ENCODE assay signal across 16 cellular contexts in the genomic region with DNA sequence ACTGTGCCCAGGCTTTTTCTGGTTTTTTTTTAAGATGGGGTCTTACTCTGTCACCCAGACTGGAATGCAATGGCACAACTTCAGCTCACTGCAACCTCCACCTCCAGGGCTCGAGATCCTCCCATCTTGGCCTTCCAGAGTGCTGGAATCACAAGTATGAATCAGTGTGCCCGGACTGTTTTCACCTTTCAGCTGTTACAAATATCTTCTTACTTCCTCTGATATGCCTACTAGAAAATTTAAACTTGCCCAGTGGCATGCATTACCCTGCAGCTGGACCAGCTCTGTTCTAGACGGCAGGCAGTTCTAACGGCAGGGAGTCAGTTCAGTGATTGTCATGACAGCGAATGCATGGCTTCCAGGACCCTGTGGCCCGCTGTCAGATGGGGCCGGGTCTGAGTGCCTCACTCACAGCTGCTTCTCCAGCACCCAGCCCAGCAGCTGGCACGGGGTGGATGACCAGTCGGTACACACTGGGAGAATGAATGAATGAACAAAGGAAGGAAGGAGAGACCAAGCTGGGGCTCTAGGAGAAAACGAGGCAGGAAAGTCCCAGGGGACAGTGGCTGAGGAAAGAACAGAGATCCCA. TPM values are rescaled to one million over a fixed set of nuclear protein-coding genes. Genes with fewer than 3 reads are reported as not detected.
DNase-seq lines count a peak whose midpoint lies in the region; ATAC-seq and TF ChIP-seq lines count a peak whose summit lies in the region.
"Had no signal": no experiment of that assay in that cellular context is flagged by ENCODE, and none has a peak within 500 bp of the region (broad histone marks: within the 10 kb centered on the region; RNA-seq: fewer than 3 reads in every experiment).

No MANE protein-coding gene starts in this region.

- H3K4me3 ChIP-seq in lower lobe of right lung: no peak overlapping the region
- H3K4me3 ChIP-seq in upper lobe of left lung: no peak overlapping the region
- no peak overlapping the region for H3K4me3 ChIP-seq in gastrocnemius medialis
- H3K4me3 ChIP-seq: HAP-1, left ventricle myocardium inferior had no signal

- intact Hi-C loops in lower lobe of right lung (cut with DNase I) (no loop called here), gastrocnemius medialis (cut with DNase I; ENCODE audit: low total_unique reads) (no loop called here)

- peak overlapping the region; percentile 21 for H3K27ac Mint-ChIP-seq in activated naive CD8-positive, alpha-beta T cell treated with anti-CD3 and anti-CD28 coated beads, Interleukin-2, amount 10 ng/mL, durations not matched to agents 7 days and 5 days
- H3K27ac Mint-ChIP-seq in activated naive CD8-positive, alpha-beta T cell treated with anti-CD3 and anti-CD28 coated beads for 36 hours: no peak overlapping the region
- peak overlapping the region; percentile 49 for H3K27ac Mint-ChIP-seq in T-helper 17 cell

- 65 to 70% methylated on average over 10 of the region's 10 CpGs for WGBS in upper lobe of left lung, 2 donors

- peaks cover 16% of the 10 kb centered on the region for H3K4me1 Mint-ChIP-seq in activated naive CD8-positive, alpha-beta T cell treated with anti-CD3 and anti-CD28 coated beads, Interleukin-2, amount 10 ng/mL, durations not matched to agents 7 days and 5 days
- peaks cover 37% of the 10 kb centered on the region for H3K4me1 Mint-ChIP-seq in activated naive CD8-positive, alpha-beta T cell treated with anti-CD3 and anti-CD28 coated beads for 36 hours
- H3K4me1 Mint-ChIP-seq in T-helper 17 cell: peaks cover 17% of the 10 kb centered on the region

- no peak for TF ChIP-seq EP300 in upper lobe of left lung (IDR thresholded peaks at IDR 0.05)

- H3K36me3 Mint-ChIP-seq in activated naive CD8-positive, alpha-beta T cell treated with anti-CD3 and anti-CD28 coated beads, Interleukin-2, amount 10 ng/mL, durations not matched to agents 7 days and 5 days: no peaks in the 10 kb centered on the region
- no peaks in the 10 kb centered on the region for H3K36me3 Mint-ChIP-seq in activated naive CD8-positive, alpha-beta T cell treated with anti-CD3 and anti-CD28 coated beads for 36 hours
- no peaks in the 10 kb centered on the region for H3K36me3 Mint-ChIP-seq in T-helper 17 cell (ENCODE audit: low read depth)

- H3K9me3 ChIP-seq in T-helper 17 cell (ENCODE audit: control insufficient read depth, low read length, poor library complexity, severe bottlenecking): no peaks in the 10 kb centered on the region
- no peaks in the 10 kb centered on the region for H3K9me3 ChIP-seq in lower lobe of right lung
- no peaks in the 10 kb centered on the region for H3K9me3 ChIP-seq in upper lobe of left lung
- H3K9me3 ChIP-seq in gastrocnemius medialis: no peaks in the 10 kb centered on the region
- H3K9me3 ChIP-seq: HAP-1, left ventricle myocardium inferior had no signal

- in situ Hi-C loops in gastrocnemius medialis (cut with MboI; ENCODE audit: low sequenced_read_pairs in 4 of 4): no loop called here

- H3K4me1 ChIP-seq in lower lobe of right lung (peaks cover 50% of the 10 kb centered on the region), upper lobe of left lung (peaks cover 21 to 38% (median 29%) of the 10 kb centered on the region in 4 donors), gastrocnemius medialis (no peaks in the 10 kb centered on the region)

- H3K27me3 ChIP-seq in lower lobe of right lung (ENCODE audit: low read depth) (no peaks in the 10 kb centered on the region), upper lobe of left lung (no peaks in the 10 kb centered on the region), gastrocnemius medialis (no peaks in the 10 kb centered on the region)

- no peak for TF ChIP-seq POLR2A in upper lobe of left lung (IDR thresholded peaks at IDR 0.05)
- TF ChIP-seq POLR2A in gastrocnemius medialis (IDR thresholded peaks at IDR 0.05): no peak

- POLR2A ChIA-PET in activated naive CD8-positive, alpha-beta T cell treated with anti-CD3 and anti-CD28 coated beads, Interleukin-2, amount 10 ng/mL, durations not matched to agents 7 days and 5 days (lab: Charles Lee): interaction anchor here (0.6 kb wide), 1 partner anchor 101 kb away, joined by 3 read pairs; no protein-coding TSS in a partner anchor

- no peaks in the 10 kb centered on the region for H3K9me3 Mint-ChIP-seq in activated naive CD8-positive, alpha-beta T cell treated with anti-CD3 and anti-CD28 coated beads, Interleukin-2, amount 10 ng/mL, durations not matched to agents 7 days and 5 days
- no peaks in the 10 kb centered on the region for H3K9me3 Mint-ChIP-seq in activated naive CD8-positive, alpha-beta T cell treated with anti-CD3 and anti-CD28 coated beads for 36 hours

- peak overlapping the region; percentile 81 for H3K27ac ChIP-seq in lower lobe of right lung
- peak overlapping the region; percentile 24 to 87 (median 84) for H3K27ac ChIP-seq in upper lobe of left lung
- H3K27ac ChIP-seq in gastrocnemius medialis: no peak overlapping the region
- H3K27ac ChIP-seq: left ventricle myocardium inferior had no signal

- H3K36me3 ChIP-seq in lower lobe of right lung: no peaks in the 10 kb centered on the region
- H3K36me3 ChIP-seq in upper lobe of left lung: no peaks in the 10 kb centered on the region
- no peaks in the 10 kb centered on the region for H3K36me3 ChIP-seq in gastrocnemius medialis
- H3K36me3 ChIP-seq: HAP-1, left ventricle myocardium inferior had no signal

- no peak for DNase-seq in activated naive CD8-positive, alpha-beta T cell treated with anti-CD3 and anti-CD28 coated beads, Interleukin-2, amount 10 ng/mL, durations not matched to agents 7 days and 5 days
- no peak for DNase-seq in activated naive CD8-positive, alpha-beta T cell treated with anti-CD3 and anti-CD28 coated beads for 36 hours
- DNase-seq in T-helper 17 cell (no peak), lower lobe of right lung (no peak), upper lobe of left lung (no peak), cerebellar nuclear complex (lab: John Stamatoyannopoulos, UW) (no peak), gastrocnemius medialis (no peak), H4 (ENCODE audit: low spot score) (no peak)
- DNase-seq: activated T-cell treated with anti-CD3 and anti-CD28 coated beads, Interleukin-2, amount 50 U/mL, for 48 hours; hippocampal formation; left ventricle myocardium inferior; stimulated activated CD4-positive, alpha-beta T cell treated with anti-CD3 and anti-CD28 coated beads, Interleukin-4, amount 100 ng/mL, for 4 hours; T1000 had no signal

- TF ChIP-seq CTCF in lower lobe of right lung (IDR thresholded peaks at IDR 0.05) (no peak), upper lobe of left lung (IDR thresholded peaks at IDR 0.05) (no peak), gastrocnemius medialis (IDR thresholded peaks at IDR 0.05 in 4 of 5, conservative IDR thresholded peaks at IDR 0.05 in 1 of 5) (no peak)

- no peak overlapping the region for H3K4me3 Mint-ChIP-seq in activated naive CD8-positive, alpha-beta T cell treated with anti-CD3 and anti-CD28 coated beads, Interleukin-2, amount 10 ng/mL, durations not matched to agents 7 days and 5 days
- no peak overlapping the region for H3K4me3 Mint-ChIP-seq in activated naive CD8-positive, alpha-beta T cell treated with anti-CD3 and anti-CD28 coated beads for 36 hours
- H3K4me3 Mint-ChIP-seq in T-helper 17 cell: no peak overlapping the region

- no peak for ATAC-seq in activated naive CD8-positive, alpha-beta T cell treated with anti-CD3 and anti-CD28 coated beads, Interleukin-2, amount 10 ng/mL, durations not matched to agents 7 days and 5 days (ENCODE audit: low read depth)
- ATAC-seq in T-helper 17 cell (no peak), lower lobe of right lung (no peak), upper lobe of left lung (ENCODE audit: low FRiP score in 2 of 2) (no peak), gastrocnemius medialis (no peak)
- ATAC-seq: Panc1, sciatic nerve had no signal

- peaks cover 12% of the 10 kb centered on the region for H3K27me3 Mint-ChIP-seq in activated naive CD8-positive, alpha-beta T cell treated with anti-CD3 and anti-CD28 coated beads, Interleukin-2, amount 10 ng/mL, durations not matched to agents 7 days and 5 days
- no peaks in the 10 kb centered on the region for H3K27me3 Mint-ChIP-seq in activated naive CD8-positive, alpha-beta T cell treated with anti-CD3 and anti-CD28 coated beads for 36 hours
- no peaks in the 10 kb centered on the region for H3K27me3 Mint-ChIP-seq in T-helper 17 cell

RNA-seq across cellular contexts. Expression of a gene that starts 28.0 kb away (rescaled TPM):
- total RNA-seq in activated naive CD8-positive, alpha-beta T cell treated with anti-CD3 and anti-CD28 coated beads, Interleukin-2, amount 10 ng/mL, durations not matched to agents 7 days and 5 days: 100 to 1,000 TPM; 109 TPM
- total RNA-seq in activated naive CD8-positive, alpha-beta T cell treated with anti-CD3 and anti-CD28 coated beads for 36 hours: 100 to 1,000 TPM; 127 to 130 TPM
- total RNA-seq in T-helper 17 cell (100 to 1,000 TPM in 1 of 2 donors, 10 to 100 TPM in 1; 93.1 to 155 TPM), lower lobe of right lung (281 TPM), upper lobe of left lung (100 to 1,000 TPM in 4 of 6 donors, 10 to 100 TPM in 2; 65.8 to 281 (median 113) TPM), gastrocnemius medialis (10 to 100 TPM; 11.2 to 30.1 (median 19.4) TPM)
- total RNA-seq in H4 (2014; rRNA removed; shearing (Covaris generic)): 98.1 and 120 TPM in 2 replicates

RNA-seq across cellular contexts. Expression of a gene that starts 53.6 kb away (rescaled TPM):
- 10 to 100 TPM; 30.1 to 31.8 TPM for total RNA-seq in activated naive CD8-positive, alpha-beta T cell treated with anti-CD3 and anti-CD28 coated beads, Interleukin-2, amount 10 ng/mL, durations not matched to agents 7 days and 5 days
- total RNA-seq in activated naive CD8-positive, alpha-beta T cell treated with anti-CD3 and anti-CD28 coated beads for 36 hours: 10 to 100 TPM; 10.3 to 11.2 TPM
- 10 to 100 TPM; 27.8 to 89.7 TPM for total RNA-seq in T-helper 17 cell
- total RNA-seq in lower lobe of right lung: 25.5 TPM
- total RNA-seq in upper lobe of left lung: 10 to 100 TPM; 14.7 to 29.8 (median 26.1) TPM
- total RNA-seq in gastrocnemius medialis: 10 to 100 TPM; 22.5 to 94.5 (median 78.1) TPM
- 13.7 and 14.9 TPM in 2 replicates for total RNA-seq in H4 (2014; rRNA removed; shearing (Covaris generic))

Comparison
In these comparisons a context has a peak if more than half of its experiments do, and no peak if none do; other contexts are left out.
1. H3K27ac ChIP-seq: peak in lower lobe of right lung (single experiment) and upper lobe of left lung (4 of 4); none in gastrocnemius medialis (0 of 4).